In the genomic region with DNA sequence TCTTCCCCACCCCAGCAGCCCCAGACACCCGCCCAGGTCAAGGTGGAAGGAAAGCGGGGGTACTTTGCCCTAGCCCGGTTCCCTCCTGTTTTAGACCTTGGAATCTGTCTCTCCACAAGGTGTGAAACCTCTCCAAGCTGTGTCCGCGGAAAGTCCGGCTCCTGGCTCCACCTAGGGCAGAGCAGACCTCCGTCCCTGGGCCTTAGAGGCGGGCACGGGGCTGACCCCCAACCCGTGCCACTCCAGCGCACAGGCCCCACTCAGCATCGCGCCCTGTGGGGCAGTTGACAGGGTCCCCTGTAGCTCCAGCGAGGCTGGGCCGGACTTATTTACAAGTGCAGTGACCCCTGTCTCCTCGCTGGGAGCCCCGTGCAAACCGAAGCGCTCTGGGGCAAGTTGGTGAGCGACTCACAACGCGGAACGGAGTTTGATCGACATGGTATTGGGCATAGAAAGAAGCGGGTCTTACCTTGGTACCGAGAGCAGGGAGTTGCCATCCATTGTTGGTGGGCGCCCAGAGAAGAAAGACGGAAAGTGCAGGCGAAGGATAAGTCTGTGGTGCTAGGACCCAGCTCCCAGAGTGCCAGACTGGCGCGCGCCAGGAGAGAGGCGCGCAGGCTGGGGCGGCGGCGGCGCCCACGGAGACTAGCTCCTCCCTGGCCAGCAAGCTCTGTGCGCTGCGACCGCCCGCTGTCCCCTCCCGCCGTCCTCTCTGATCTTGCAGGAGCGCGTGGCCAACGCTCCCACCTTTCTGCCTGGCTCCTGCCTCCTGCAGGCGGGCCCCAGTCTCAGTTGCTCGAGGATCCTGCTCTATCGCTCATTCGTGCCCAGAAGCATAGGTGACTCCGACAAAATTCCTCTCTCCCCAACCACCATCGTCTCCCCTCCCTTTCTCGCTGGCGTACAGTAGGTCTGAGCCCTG, we compare ENCODE assay signal across 12 cellular contexts. TPM values are rescaled to one million over a fixed set of nuclear protein-coding genes. Genes with fewer than 3 reads are reported as not detected.
DNase-seq lines count a peak whose midpoint lies in the region; ATAC-seq, FAIRE-seq and TF ChIP-seq lines count a peak whose summit lies in the region.
"Had no signal": no experiment of that assay in that cellular context is flagged by ENCODE, and none has a peak within 500 bp of the region (broad histone marks: within the 10 kb centered on the region; RNA-seq: fewer than 3 reads in every experiment).

A gene with protein sequence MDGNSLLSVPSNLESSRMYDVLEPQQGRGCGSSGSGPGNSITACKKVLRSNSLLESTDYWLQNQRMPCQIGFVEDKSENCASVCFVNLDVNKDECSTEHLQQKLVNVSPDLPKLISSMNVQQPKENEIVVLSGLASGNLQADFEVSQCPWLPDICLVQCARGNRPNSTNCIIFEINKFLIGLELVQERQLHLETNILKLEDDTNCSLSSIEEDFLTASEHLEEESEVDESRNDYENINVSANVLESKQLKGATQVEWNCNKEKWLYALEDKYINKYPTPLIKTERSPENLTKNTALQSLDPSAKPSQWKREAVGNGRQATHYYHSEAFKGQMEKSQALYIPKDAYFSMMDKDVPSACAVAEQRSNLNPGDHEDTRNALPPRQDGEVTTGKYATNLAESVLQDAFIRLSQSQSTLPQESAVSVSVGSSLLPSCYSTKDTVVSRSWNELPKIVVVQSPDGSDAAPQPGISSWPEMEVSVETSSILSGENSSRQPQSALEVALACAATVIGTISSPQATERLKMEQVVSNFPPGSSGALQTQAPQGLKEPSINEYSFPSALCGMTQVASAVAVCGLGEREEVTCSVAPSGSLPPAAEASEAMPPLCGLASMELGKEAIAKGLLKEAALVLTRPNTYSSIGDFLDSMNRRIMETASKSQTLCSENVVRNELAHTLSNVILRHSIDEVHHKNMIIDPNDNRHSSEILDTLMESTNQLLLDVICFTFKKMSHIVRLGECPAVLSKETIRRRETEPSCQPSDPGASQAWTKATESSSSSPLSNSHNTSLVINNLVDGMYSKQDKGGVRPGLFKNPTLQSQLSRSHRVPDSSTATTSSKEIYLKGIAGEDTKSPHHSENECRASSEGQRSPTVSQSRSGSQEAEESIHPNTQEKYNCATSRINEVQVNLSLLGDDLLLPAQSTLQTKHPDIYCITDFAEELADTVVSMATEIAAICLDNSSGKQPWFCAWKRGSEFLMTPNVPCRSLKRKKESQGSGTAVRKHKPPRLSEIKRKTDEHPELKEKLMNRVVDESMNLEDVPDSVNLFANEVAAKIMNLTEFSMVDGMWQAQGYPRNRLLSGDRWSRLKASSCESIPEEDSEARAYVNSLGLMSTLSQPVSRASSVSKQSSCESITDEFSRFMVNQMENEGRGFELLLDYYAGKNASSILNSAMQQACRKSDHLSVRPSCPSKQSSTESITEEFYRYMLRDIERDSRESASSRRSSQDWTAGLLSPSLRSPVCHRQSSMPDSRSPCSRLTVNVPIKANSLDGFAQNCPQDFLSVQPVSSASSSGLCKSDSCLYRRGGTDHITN (N-terminal part only) (minus strand): TSS at position 590 of the 922 bp plus-strand sequence. CDS start 89 bp downstream, at position 501.

- TF ChIP-seq CTCF in neural cell (IDR thresholded peaks at IDR 0.05; ENCODE audit: poor library complexity, severe bottlenecking) = peak; percentile 30
- TF ChIP-seq CTCF in prostate gland (IDR thresholded peaks at IDR 0.05) = no peak

- ATAC-seq in GM19328 (IDR thresholded peaks at IDR 0.05; ENCODE audit: unreplicated experiment) (no peak), HG03045 (IDR thresholded peaks at IDR 0.05; ENCODE audit: unreplicated experiment) (no peak), GM21447 (IDR thresholded peaks at IDR 0.05; ENCODE audit: unreplicated experiment) (no peak)

- H3K4me3 ChIP-seq in neural cell (ENCODE audit: low read length) = peak within 1 kb of the TSS; percentile 69
- H3K4me3 ChIP-seq in prostate gland = no peak within 1 kb of the TSS

- H4K20me1 ChIP-seq in neural cell (ENCODE audit: insufficient read depth) = no peaks in the 10 kb centered on the region

- FAIRE-seq in frontal cortex (lab: Jason Lieb, UNC) = no peak

- H3K27me3 ChIP-seq in neural cell (ENCODE audit: insufficient read depth, low read depth, low read length) (peaks cover 50% of the 10 kb centered on the region), prostate gland (replicated peaks; ENCODE audit: insufficient read depth) (peaks cover 17% of the 10 kb centered on the region)

- H3F3A ChIP-seq in neural cell (ENCODE audit: insufficient read depth, low read length, poor library complexity, severe bottlenecking) = no peaks in the 10 kb centered on the region

- no peaks in the 10 kb centered on the region for H3K4me1 ChIP-seq in prostate gland (replicated peaks)

- DNase-seq in D341Med (ENCODE audit: low spot score) = peak; percentile 33
- peak; percentile 5 for DNase-seq in NCI-H2107 treated with DMSO at 0.1 percent for 48 hours (lab: John Stamatoyannopoulos, UW; ENCODE audit: unreplicated experiment)
- peak in 1 of 2 donors; percentile 9 for DNase-seq in frontal cortex (ENCODE audit: low spot score in 2 of 2)
- no peak for DNase-seq in prostate gland (ENCODE audit: low spot score)
- DNase-seq: CD4-positive, alpha-beta memory T cell had no signal

- H3K9me3 ChIP-seq in neural cell (ENCODE audit: low read length) = no peaks in the 10 kb centered on the region
- no peaks in the 10 kb centered on the region for H3K9me3 ChIP-seq in prostate gland

- peak within 1 kb of the TSS; percentile 51 for H3K9ac ChIP-seq in neural cell (ENCODE audit: low read length)

- no peak within 1 kb of the TSS for H3K27ac ChIP-seq in neural cell (ENCODE audit: low read length)
- H3K27ac ChIP-seq in prostate gland = no peak within 1 kb of the TSS
- H3K27ac ChIP-seq: epithelial cell of prostate had no signal

- no peak for TF ChIP-seq EP300 in neural cell (conservative IDR thresholded peaks at IDR 0.05; ENCODE audit: poor library complexity, severe bottlenecking)

- H3K36me3 ChIP-seq in neural cell (ENCODE audit: insufficient read depth, low read length) (no peaks in the 10 kb centered on the region), prostate gland (no peaks in the 10 kb centered on the region)

- H2AFZ ChIP-seq in neural cell (ENCODE audit: low read depth, low read length) = peak within 1 kb of the TSS; percentile 34

- no peaks in the 10 kb centered on the region for H3K79me2 ChIP-seq in neural cell (replicated peaks; ENCODE audit: insufficient read depth, low read length)

- no peaks in the 10 kb centered on the region for H3K9me2 ChIP-seq in neural cell (ENCODE audit: insufficient read depth, low read length)

- peak within 1 kb of the TSS; percentile 63 for H3K4me2 ChIP-seq in neural cell (ENCODE audit: low read length)

- TF ChIP-seq POLR2A in prostate gland (IDR thresholded peaks at IDR 0.05) = no peak

- peak; percentile 21 for TF ChIP-seq RAD21 in neural cell (conservative IDR thresholded peaks at IDR 0.05)

- 1% methylated on average over 56 of the region's 56 CpGs for WGBS in prostate gland

- intact Hi-C loops in prostate gland (cut with DNase I) = no loop called here

TF ChIP-seq in neural cell, 6 proteins besides CTCF, POLR2A, EP300 and RAD21:
- TF ChIP-seq, protein P1, sequence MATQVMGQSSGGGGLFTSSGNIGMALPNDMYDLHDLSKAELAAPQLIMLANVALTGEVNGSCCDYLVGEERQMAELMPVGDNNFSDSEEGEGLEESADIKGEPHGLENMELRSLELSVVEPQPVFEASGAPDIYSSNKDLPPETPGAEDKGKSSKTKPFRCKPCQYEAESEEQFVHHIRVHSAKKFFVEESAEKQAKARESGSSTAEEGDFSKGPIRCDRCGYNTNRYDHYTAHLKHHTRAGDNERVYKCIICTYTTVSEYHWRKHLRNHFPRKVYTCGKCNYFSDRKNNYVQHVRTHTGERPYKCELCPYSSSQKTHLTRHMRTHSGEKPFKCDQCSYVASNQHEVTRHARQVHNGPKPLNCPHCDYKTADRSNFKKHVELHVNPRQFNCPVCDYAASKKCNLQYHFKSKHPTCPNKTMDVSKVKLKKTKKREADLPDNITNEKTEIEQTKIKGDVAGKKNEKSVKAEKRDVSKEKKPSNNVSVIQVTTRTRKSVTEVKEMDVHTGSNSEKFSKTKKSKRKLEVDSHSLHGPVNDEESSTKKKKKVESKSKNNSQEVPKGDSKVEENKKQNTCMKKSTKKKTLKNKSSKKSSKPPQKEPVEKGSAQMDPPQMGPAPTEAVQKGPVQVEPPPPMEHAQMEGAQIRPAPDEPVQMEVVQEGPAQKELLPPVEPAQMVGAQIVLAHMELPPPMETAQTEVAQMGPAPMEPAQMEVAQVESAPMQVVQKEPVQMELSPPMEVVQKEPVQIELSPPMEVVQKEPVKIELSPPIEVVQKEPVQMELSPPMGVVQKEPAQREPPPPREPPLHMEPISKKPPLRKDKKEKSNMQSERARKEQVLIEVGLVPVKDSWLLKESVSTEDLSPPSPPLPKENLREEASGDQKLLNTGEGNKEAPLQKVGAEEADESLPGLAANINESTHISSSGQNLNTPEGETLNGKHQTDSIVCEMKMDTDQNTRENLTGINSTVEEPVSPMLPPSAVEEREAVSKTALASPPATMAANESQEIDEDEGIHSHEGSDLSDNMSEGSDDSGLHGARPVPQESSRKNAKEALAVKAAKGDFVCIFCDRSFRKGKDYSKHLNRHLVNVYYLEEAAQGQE (IDR thresholded peaks at IDR 0.05; ENCODE audit: borderline replicate concordance) = no peak
- TF ChIP-seq POLR2AphosphoS5 (IDR thresholded peaks at IDR 0.05) (no peak), MXI1 (conservative IDR thresholded peaks at IDR 0.05; ENCODE audit: poor library complexity, severe bottlenecking) (no peak), EZH2 (IDR thresholded peaks at IDR 0.05; ENCODE audit: borderline replicate concordance, insufficient read depth, low read length, poor library complexity, severe bottlenecking) (no peak), SMC3 (conservative IDR thresholded peaks at IDR 0.05; ENCODE audit: poor library complexity) (no peak), TAF1 (IDR thresholded peaks at IDR 0.05; ENCODE audit: low read depth) (no peak)

RNA-seq across cellular contexts. Expression of the gene that starts here (rescaled TPM):
- 45.7 TPM for total RNA-seq in frontal cortex
- polyA plus RNA-seq in neural cell = 1.7 and 2.3 TPM in 2 replicates
- 7.8 and 8.3 TPM in 2 replicates for polyA minus RNA-seq in neural cell
- under 1 TPM; 0.09 to 0.57 TPM for total RNA-seq in prostate gland
- total RNA-seq: CD4-positive, alpha-beta memory T cell; liver; SK-MEL-5 had no signal
- polyA plus RNA-seq: CD4-positive, alpha-beta memory T cell; liver had no signal

Comparison
In these comparisons a context has a peak if more than half of its experiments do, and no peak if none do; other contexts are left out.
1. RNA of the gene that starts here (total RNA-seq): 45.7 TPM in frontal cortex (single experiment); 0.09 to 0.57 TPM in prostate gland; every median in the first group is over 10 times any median in the second.